22 cellular contexts compared by ENCODE assay signal in the genomic region with DNA sequence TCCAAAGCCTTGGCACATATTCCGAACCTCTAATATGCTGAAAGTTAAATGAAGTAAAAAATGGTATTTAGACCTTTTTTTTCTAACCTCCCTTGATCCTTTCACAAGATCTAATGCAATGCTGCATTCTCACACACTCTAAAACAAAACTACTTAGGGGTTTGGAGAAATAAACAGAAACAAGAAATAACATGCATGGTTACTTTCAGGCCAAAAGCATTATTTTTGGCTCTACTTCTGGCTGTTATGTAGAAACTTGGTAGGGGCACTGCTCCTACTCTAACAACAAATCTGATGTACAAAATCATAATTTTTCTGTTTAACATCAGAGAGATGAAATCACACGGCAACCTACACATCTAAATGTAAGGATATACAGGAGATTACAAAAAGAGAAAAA. TPM values are rescaled to one million over a fixed set of nuclear protein-coding genes. Genes with fewer than 3 reads are reported as not detected.
A peak's percentile ranks its signal among the peaks of the same experiment; 100 is the strongest.
DNase-seq lines count a peak whose midpoint lies in the region; ATAC-seq, FAIRE-seq and TF ChIP-seq lines count a peak whose summit lies in the region.
"Had no signal": no experiment of that assay in that cellular context is flagged by ENCODE, and none has a peak within 500 bp of the region (broad histone marks: within the 10 kb centered on the region; RNA-seq: fewer than 3 reads in every experiment).

No MANE protein-coding gene starts in this region.

- no peak overlapping the region for H3K4me3 Mint-ChIP-seq in activated CD4-positive, alpha-beta memory T cell treated with anti-CD3 and anti-CD28 coated beads for 36 hours
- no peak overlapping the region for H3K4me3 Mint-ChIP-seq in activated CD4-positive, alpha-beta memory T cell treated with anti-CD3 and anti-CD28 coated beads, Interleukin-2, amount 10 ng/mL, durations not matched to agents 7 days and 5 days
- no peak overlapping the region for H3K4me3 Mint-ChIP-seq in activated naive CD8-positive, alpha-beta T cell treated with anti-CD3 and anti-CD28 coated beads, Interleukin-2, amount 10 ng/mL, durations not matched to agents 7 days and 5 days
- no peak overlapping the region for H3K4me3 Mint-ChIP-seq in activated naive CD8-positive, alpha-beta T cell treated with anti-CD3 and anti-CD28 coated beads for 36 hours
- no peak overlapping the region for H3K4me3 Mint-ChIP-seq in immature natural killer cell
- no peak overlapping the region for H3K4me3 Mint-ChIP-seq in stimulated activated effector memory CD8-positive, alpha-beta T cell treated with anti-CD3 and anti-CD28 coated beads, Interleukin-12 subunit alpha, Interleukin-12 subunit beta, amount 100 ng/mL, for 72 hours
- H3K4me3 Mint-ChIP-seq: CD4-positive, alpha-beta T cell had no signal

- no peak for TF ChIP-seq CTCF in testis (IDR thresholded peaks at IDR 0.05)

- intact Hi-C loops in activated CD4-positive, alpha-beta memory T cell treated with anti-CD3 and anti-CD28 coated beads for 36 hours (cut with micrococcal nuclease) = no loop called here
- intact Hi-C loops in testis (cut with DNase I; ENCODE audit: low total_unique reads) = no loop called here

- peaks cover 44% of the 10 kb centered on the region for H3K36me3 Mint-ChIP-seq in activated CD4-positive, alpha-beta memory T cell treated with anti-CD3 and anti-CD28 coated beads for 36 hours
- H3K36me3 Mint-ChIP-seq in activated CD4-positive, alpha-beta memory T cell treated with anti-CD3 and anti-CD28 coated beads, Interleukin-2, amount 10 ng/mL, durations not matched to agents 7 days and 5 days (ENCODE audit: low read depth) = peaks cover 67% of the 10 kb centered on the region
- H3K36me3 Mint-ChIP-seq in activated naive CD8-positive, alpha-beta T cell treated with anti-CD3 and anti-CD28 coated beads, Interleukin-2, amount 10 ng/mL, durations not matched to agents 7 days and 5 days = peaks cover 27% of the 10 kb centered on the region
- peaks cover 26% of the 10 kb centered on the region for H3K36me3 Mint-ChIP-seq in activated naive CD8-positive, alpha-beta T cell treated with anti-CD3 and anti-CD28 coated beads for 36 hours
- H3K36me3 Mint-ChIP-seq in immature natural killer cell = peaks cover 0 to 55% (median 31%) of the 10 kb centered on the region in 3 donors
- peaks cover 100% of the 10 kb centered on the region for H3K36me3 Mint-ChIP-seq in stimulated activated effector memory CD8-positive, alpha-beta T cell treated with anti-CD3 and anti-CD28 coated beads, Interleukin-12 subunit alpha, Interleukin-12 subunit beta, amount 100 ng/mL, for 72 hours

- peak overlapping the region; percentile 9 for H3K27ac Mint-ChIP-seq in activated CD4-positive, alpha-beta memory T cell treated with anti-CD3 and anti-CD28 coated beads for 36 hours
- H3K27ac Mint-ChIP-seq in activated CD4-positive, alpha-beta memory T cell treated with anti-CD3 and anti-CD28 coated beads, Interleukin-2, amount 10 ng/mL, durations not matched to agents 7 days and 5 days = no peak overlapping the region
- peak overlapping the region; percentile 6 for H3K27ac Mint-ChIP-seq in activated naive CD8-positive, alpha-beta T cell treated with anti-CD3 and anti-CD28 coated beads, Interleukin-2, amount 10 ng/mL, durations not matched to agents 7 days and 5 days
- H3K27ac Mint-ChIP-seq in activated naive CD8-positive, alpha-beta T cell treated with anti-CD3 and anti-CD28 coated beads for 36 hours = no peak overlapping the region
- peak overlapping the region in 5 of 6 donors; percentile 31 to 66 (median 39) for H3K27ac Mint-ChIP-seq in immature natural killer cell
- H3K27ac Mint-ChIP-seq in stimulated activated effector memory CD8-positive, alpha-beta T cell treated with anti-CD3 and anti-CD28 coated beads, Interleukin-12 subunit alpha, Interleukin-12 subunit beta, amount 100 ng/mL, for 72 hours = peak overlapping the region; percentile 18
- H3K27ac Mint-ChIP-seq: CD4-positive, alpha-beta T cell had no signal

- CTCF ChIA-PET in activated CD4-positive, alpha-beta memory T cell treated with anti-CD3 and anti-CD28 coated beads for 36 hours (lab: Charles Lee) = no interaction called here
- CTCF ChIA-PET in activated CD4-positive, alpha-beta memory T cell treated with anti-CD3 and anti-CD28 coated beads, Interleukin-2, amount 10 ng/mL, durations not matched to agents 7 days and 5 days (lab: Charles Lee) = interaction anchor here (0.6 to 1.2 kb wide), 2 partner anchors 38 to 227 kb away, joined by 3 read pairs; no protein-coding TSS in a partner anchor

- no peak for DNase-seq in activated CD4-positive, alpha-beta memory T cell treated with anti-CD3 and anti-CD28 coated beads for 36 hours
- DNase-seq in activated CD4-positive, alpha-beta memory T cell treated with anti-CD3 and anti-CD28 coated beads, Interleukin-2, amount 10 ng/mL, durations not matched to agents 7 days and 5 days = no peak
- DNase-seq in activated naive CD8-positive, alpha-beta T cell treated with anti-CD3 and anti-CD28 coated beads, Interleukin-2, amount 10 ng/mL, durations not matched to agents 7 days and 5 days = no peak
- DNase-seq in activated naive CD8-positive, alpha-beta T cell treated with anti-CD3 and anti-CD28 coated beads for 36 hours = no peak
- DNase-seq in immature natural killer cell (no peak), HTR-8/SVneo (ENCODE audit: insufficient read length, low spot score) (no peak), testis (no peak)
- DNase-seq in stimulated activated effector memory CD8-positive, alpha-beta T cell treated with anti-CD3 and anti-CD28 coated beads, Interleukin-12 subunit alpha, Interleukin-12 subunit beta, amount 100 ng/mL, for 72 hours (ENCODE audit: low spot score in 2 of 2) = no peak
- DNase-seq: ACHN; CD4-positive, alpha-beta T cell; COR-L47; DND-41; Kasumi-1; NCI-H1694 treated with DMSO at 0.1 percent for 48 hours; NCI-H2081 treated with DMSO at 0.1 percent for 48 hours; NCI-H2171 treated with DMSO at 0.1 percent for 48 hours; NCI-H524 treated with DMSO at 0.1 percent for 48 hours; NCI-H82; Peyer's patch had no signal

- no peaks in the 10 kb centered on the region for H3K27me3 ChIP-seq in testis
- H3K27me3 ChIP-seq: BLaER1, Peyer's patch had no signal

- H3K4me1 ChIP-seq in testis = no peaks in the 10 kb centered on the region
- H3K4me1 ChIP-seq: BLaER1, Peyer's patch had no signal

- WGBS in testis, 2 donors = 95 to 96% methylated on average over 2 of the region's 2 CpGs

- no peaks in the 10 kb centered on the region for H3K9me3 Mint-ChIP-seq in activated CD4-positive, alpha-beta memory T cell treated with anti-CD3 and anti-CD28 coated beads for 36 hours
- no peaks in the 10 kb centered on the region for H3K9me3 Mint-ChIP-seq in activated CD4-positive, alpha-beta memory T cell treated with anti-CD3 and anti-CD28 coated beads, Interleukin-2, amount 10 ng/mL, durations not matched to agents 7 days and 5 days
- no peaks in the 10 kb centered on the region for H3K9me3 Mint-ChIP-seq in activated naive CD8-positive, alpha-beta T cell treated with anti-CD3 and anti-CD28 coated beads, Interleukin-2, amount 10 ng/mL, durations not matched to agents 7 days and 5 days
- H3K9me3 Mint-ChIP-seq in activated naive CD8-positive, alpha-beta T cell treated with anti-CD3 and anti-CD28 coated beads for 36 hours = no peaks in the 10 kb centered on the region
- no peaks in the 10 kb centered on the region for H3K9me3 Mint-ChIP-seq in immature natural killer cell
- no peaks in the 10 kb centered on the region for H3K9me3 Mint-ChIP-seq in stimulated activated effector memory CD8-positive, alpha-beta T cell treated with anti-CD3 and anti-CD28 coated beads, Interleukin-12 subunit alpha, Interleukin-12 subunit beta, amount 100 ng/mL, for 72 hours
- H3K9me3 Mint-ChIP-seq: CD4-positive, alpha-beta T cell had no signal

- no peak overlapping the region for H3K27ac ChIP-seq in testis
- H3K27ac ChIP-seq: 22Rv1, BLaER1, Peyer's patch had no signal

- POLR2A ChIA-PET in activated CD4-positive, alpha-beta memory T cell treated with anti-CD3 and anti-CD28 coated beads for 36 hours (lab: Charles Lee) = no interaction called here
- POLR2A ChIA-PET in activated CD4-positive, alpha-beta memory T cell treated with anti-CD3 and anti-CD28 coated beads, Interleukin-2, amount 10 ng/mL, durations not matched to agents 7 days and 5 days (lab: Charles Lee) = no interaction called here
- POLR2A ChIA-PET in activated naive CD8-positive, alpha-beta T cell treated with anti-CD3 and anti-CD28 coated beads, Interleukin-2, amount 10 ng/mL, durations not matched to agents 7 days and 5 days (lab: Charles Lee) = no interaction called here

- FAIRE-seq in HTR-8/SVneo (lab: Jason Lieb, UNC) = no peak
- FAIRE-seq: GM12878 had no signal

- no peak for ATAC-seq in activated naive CD8-positive, alpha-beta T cell treated with anti-CD3 and anti-CD28 coated beads, Interleukin-2, amount 10 ng/mL, durations not matched to agents 7 days and 5 days (ENCODE audit: low read depth)
- ATAC-seq in stimulated activated effector memory CD8-positive, alpha-beta T cell treated with anti-CD3 and anti-CD28 coated beads, Interleukin-12 subunit alpha, Interleukin-12 subunit beta, amount 100 ng/mL, for 72 hours = no peak
- ATAC-seq: GM12878 had no signal

- H3K36me3 ChIP-seq in testis (ENCODE audit: low read depth, missing control alignments) = no peaks in the 10 kb centered on the region

- no peak for TF ChIP-seq POLR2A in testis (IDR thresholded peaks at IDR 0.05)

- peaks cover 18% of the 10 kb centered on the region for H3K4me1 Mint-ChIP-seq in activated CD4-positive, alpha-beta memory T cell treated with anti-CD3 and anti-CD28 coated beads for 36 hours (ENCODE audit: low read depth)
- H3K4me1 Mint-ChIP-seq in activated CD4-positive, alpha-beta memory T cell treated with anti-CD3 and anti-CD28 coated beads, Interleukin-2, amount 10 ng/mL, durations not matched to agents 7 days and 5 days = no peaks in the 10 kb centered on the region
- H3K4me1 Mint-ChIP-seq in activated naive CD8-positive, alpha-beta T cell treated with anti-CD3 and anti-CD28 coated beads, Interleukin-2, amount 10 ng/mL, durations not matched to agents 7 days and 5 days = peaks cover 3% of the 10 kb centered on the region
- H3K4me1 Mint-ChIP-seq in activated naive CD8-positive, alpha-beta T cell treated with anti-CD3 and anti-CD28 coated beads for 36 hours = peaks cover 18% of the 10 kb centered on the region
- peaks cover 2 to 16% of the 10 kb centered on the region in 2 donors for H3K4me1 Mint-ChIP-seq in immature natural killer cell
- H3K4me1 Mint-ChIP-seq in stimulated activated effector memory CD8-positive, alpha-beta T cell treated with anti-CD3 and anti-CD28 coated beads, Interleukin-12 subunit alpha, Interleukin-12 subunit beta, amount 100 ng/mL, for 72 hours = peaks cover 6% of the 10 kb centered on the region

- H3K4me3 ChIP-seq in testis = no peak overlapping the region
- H3K4me3 ChIP-seq: BLaER1, GM12878, Peyer's patch had no signal

- no peaks in the 10 kb centered on the region for H3K9me3 ChIP-seq in testis
- H3K9me3 ChIP-seq: BLaER1, Peyer's patch had no signal

- H3K27me3 Mint-ChIP-seq in activated CD4-positive, alpha-beta memory T cell treated with anti-CD3 and anti-CD28 coated beads for 36 hours = no peaks in the 10 kb centered on the region
- H3K27me3 Mint-ChIP-seq in activated CD4-positive, alpha-beta memory T cell treated with anti-CD3 and anti-CD28 coated beads, Interleukin-2, amount 10 ng/mL, durations not matched to agents 7 days and 5 days = no peaks in the 10 kb centered on the region
- H3K27me3 Mint-ChIP-seq in activated naive CD8-positive, alpha-beta T cell treated with anti-CD3 and anti-CD28 coated beads, Interleukin-2, amount 10 ng/mL, durations not matched to agents 7 days and 5 days = no peaks in the 10 kb centered on the region
- H3K27me3 Mint-ChIP-seq in activated naive CD8-positive, alpha-beta T cell treated with anti-CD3 and anti-CD28 coated beads for 36 hours = no peaks in the 10 kb centered on the region
- peaks cover 0 to 2% (median 2%) of the 10 kb centered on the region in 3 donors for H3K27me3 Mint-ChIP-seq in immature natural killer cell (ENCODE audit: low read depth in 3 of 3)
- H3K27me3 Mint-ChIP-seq: CD4-positive, alpha-beta T cell had no signal

RNA-seq across cellular contexts. Expression of a gene that starts 51.2 kb away (rescaled TPM):
- 10 to 100 TPM; 50.1 to 53.4 TPM for total RNA-seq in activated CD4-positive, alpha-beta memory T cell treated with anti-CD3 and anti-CD28 coated beads for 36 hours
- 10 to 100 TPM; 45.4 to 47.5 TPM for total RNA-seq in activated CD4-positive, alpha-beta memory T cell treated with anti-CD3 and anti-CD28 coated beads, Interleukin-2, amount 10 ng/mL, durations not matched to agents 7 days and 5 days
- 10 to 100 TPM; 49.1 to 57.3 TPM for total RNA-seq in activated naive CD8-positive, alpha-beta T cell treated with anti-CD3 and anti-CD28 coated beads, Interleukin-2, amount 10 ng/mL, durations not matched to agents 7 days and 5 days
- 10 to 100 TPM; 58.0 to 58.5 TPM for total RNA-seq in activated naive CD8-positive, alpha-beta T cell treated with anti-CD3 and anti-CD28 coated beads for 36 hours
- polyA plus RNA-seq in immature natural killer cell = 10 to 100 TPM in 1 of 3 donors, 1 to 10 TPM in 2; 5.0 to 10.4 (median 5.5) TPM
- 100 to 1,000 TPM; 104 to 117 TPM for total RNA-seq in testis
- polyA plus RNA-seq in testis (ENCODE audit: insufficient read depth, low read depth, low replicate concordance) = 23.7 TPM

Comparison
In these comparisons a context has a peak if more than half of its experiments do, and no peak if none do; other contexts are left out.
1. H3K27ac Mint-ChIP-seq: peak in activated CD4-positive, alpha-beta memory T cell treated with anti-CD3 and anti-CD28 coated beads for 36 hours (single experiment), activated naive CD8-positive, alpha-beta T cell treated with anti-CD3 and anti-CD28 coated beads, Interleukin-2, amount 10 ng/mL, durations not matched to agents 7 days and 5 days (single experiment), immature natural killer cell (5 of 6) and stimulated activated effector memory CD8-positive, alpha-beta T cell treated with anti-CD3 and anti-CD28 coated beads, Interleukin-12 subunit alpha, Interleukin-12 subunit beta, amount 100 ng/mL, for 72 hours (single experiment); none in activated CD4-positive, alpha-beta memory T cell treated with anti-CD3 and anti-CD28 coated beads, Interleukin-2, amount 10 ng/mL, durations not matched to agents 7 days and 5 days (single experiment) and activated naive CD8-positive, alpha-beta T cell treated with anti-CD3 and anti-CD28 coated beads for 36 hours (single experiment).